Comparison of ENCODE assay signal across 8 cellular contexts in the genomic region with DNA sequence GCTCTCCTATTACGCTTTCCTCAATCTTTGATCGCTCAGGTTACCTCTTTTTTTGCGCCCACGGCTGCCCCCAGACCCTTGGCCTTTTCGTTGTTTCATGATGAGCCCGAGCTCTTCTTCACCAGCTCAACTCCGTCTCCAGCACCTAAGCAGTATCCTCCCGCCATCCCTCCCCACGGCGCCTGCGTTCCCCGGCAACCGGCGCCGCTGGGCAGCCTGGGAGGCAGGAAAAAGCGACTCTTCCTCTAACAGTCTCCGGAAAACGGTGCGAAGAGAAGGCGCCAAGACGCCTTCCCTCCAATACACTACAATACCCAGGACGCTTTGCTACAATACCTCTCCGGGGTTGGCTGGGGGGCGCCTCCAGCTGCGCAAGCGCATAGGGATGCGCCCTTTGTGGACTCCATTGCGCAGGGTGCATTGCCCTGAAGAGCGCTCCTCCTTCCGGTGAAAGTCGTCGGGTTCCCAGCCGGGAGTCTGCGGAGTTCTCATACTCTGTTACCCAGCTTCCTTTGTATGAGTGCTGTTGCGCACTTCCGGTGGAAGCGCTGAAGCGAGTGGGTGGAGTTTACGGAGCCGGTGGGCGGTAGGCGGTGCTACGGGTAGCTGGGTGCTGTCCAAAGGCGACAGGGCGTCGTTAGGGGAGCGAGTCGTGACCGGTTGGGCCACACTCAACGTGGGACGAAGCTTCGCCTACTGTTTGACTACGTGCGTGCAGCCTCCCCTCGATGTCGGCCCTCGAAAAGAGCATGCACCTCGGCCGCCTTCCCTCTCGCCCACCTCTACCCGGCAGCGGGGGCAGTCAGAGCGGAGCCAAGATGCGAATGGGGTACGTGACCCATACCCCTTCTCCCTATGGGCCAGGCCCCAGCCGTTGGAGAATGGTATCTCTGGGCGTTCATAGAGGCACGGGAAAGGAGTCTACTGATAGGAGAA. TPM values are rescaled to one million over a fixed set of nuclear protein-coding genes. Genes with fewer than 3 reads are reported as not detected.
DNase-seq lines count a peak whose midpoint lies in the region; ATAC-seq and TF ChIP-seq lines count a peak whose summit lies in the region.

Gene C2CD3, minus strand, starts transcription at position 309 of the 936 bp plus-strand sequence. Its CDS starts 210 bp downstream, at position 99.
A gene with protein sequence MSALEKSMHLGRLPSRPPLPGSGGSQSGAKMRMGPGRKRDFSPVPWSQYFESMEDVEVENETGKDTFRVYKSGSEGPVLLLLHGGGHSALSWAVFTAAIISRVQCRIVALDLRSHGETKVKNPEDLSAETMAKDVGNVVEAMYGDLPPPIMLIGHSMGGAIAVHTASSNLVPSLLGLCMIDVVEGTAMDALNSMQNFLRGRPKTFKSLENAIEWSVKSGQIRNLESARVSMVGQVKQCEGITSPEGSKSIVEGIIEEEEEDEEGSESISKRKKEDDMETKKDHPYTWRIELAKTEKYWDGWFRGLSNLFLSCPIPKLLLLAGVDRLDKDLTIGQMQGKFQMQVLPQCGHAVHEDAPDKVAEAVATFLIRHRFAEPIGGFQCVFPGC (plus strand): TSS at position 596 of the 936 bp plus-strand sequence. CDS start 133 bp downstream, at position 729.

- peaks cover 13% of the 10 kb centered on the region for H3K4me1 ChIP-seq in rectal smooth muscle tissue (ENCODE audit: control insufficient read depth, insufficient read depth, low read length)
- peaks cover 0 to 17% of the 10 kb centered on the region in 2 donors for H3K4me1 ChIP-seq in aorta (ENCODE audit: control insufficient read depth in 1 of 2, insufficient read depth in 2 of 2, low read length in 2 of 2)

- H3K27me3 ChIP-seq in rectal smooth muscle tissue (ENCODE audit: control insufficient read depth, insufficient read depth, low read length) (no peaks in the 10 kb centered on the region), aorta (ENCODE audit: control insufficient read depth in 1 of 2, insufficient read depth in 2 of 2, low read length in 1 of 2) (no peaks in the 10 kb centered on the region)

- in situ Hi-C loops in astrocyte of the cerebellum (cut with HindIII; ENCODE audit: low sequenced_read_pairs), result loop anchor here (5.0 kb wide), 1 partner anchor 99 kb away; no protein-coding TSS in a partner anchor

- H3K9me3 ChIP-seq in aorta (ENCODE audit: control insufficient read depth, low read length), result no peaks in the 10 kb centered on the region

- ATAC-seq in GM18508 (IDR thresholded peaks at IDR 0.05; ENCODE audit: insufficient read depth, unreplicated experiment), result peak; percentile 96
- ATAC-seq in HG02981 (IDR thresholded peaks at IDR 0.05; ENCODE audit: unreplicated experiment), result peak; percentile 92
- ATAC-seq in aorta (ENCODE audit: low FRiP score), result peak; percentile 100

- H3K36me3 ChIP-seq in rectal smooth muscle tissue (ENCODE audit: control insufficient read depth, insufficient read depth, low read length) (no peaks in the 10 kb centered on the region), aorta (ENCODE audit: control insufficient read depth in 1 of 2, insufficient read depth in 2 of 2, low read length in 1 of 2) (no peaks in the 10 kb centered on the region)

- WGBS in aorta, 2 donors, result 0% methylated on average over 68 of the region's 68 CpGs

- peak; percentile 46 for TF ChIP-seq CTCF in astrocyte of the cerebellum (IDR thresholded peaks at IDR 0.05; ENCODE audit: low read depth, low read length, missing control alignments)

- peak within 1 kb of the TSS; percentile 88 for H3K4me3 ChIP-seq in astrocyte of the cerebellum (ENCODE audit: low read depth, low read length)
- peak within 1 kb of the TSS; percentile 94 for H3K4me3 ChIP-seq in rectal smooth muscle tissue (ENCODE audit: low read length)
- H3K4me3 ChIP-seq in aorta (ENCODE audit: low read length in 2 of 2), result peak within 1 kb of the TSS; percentile 82 to 90

- H3K27ac ChIP-seq in rectal smooth muscle tissue (ENCODE audit: low read depth, low read length) (peak within 1 kb of the TSS; percentile 92), aorta (ENCODE audit: low read depth in 1 of 2, low read length in 2 of 2) (peak within 1 kb of the TSS; percentile 3 to 76)

- intact Hi-C loops in aorta (cut with DNase I), result loop anchor here in 1 of 2 donors (2.0 kb wide), 1 partner anchor 322 kb away; the partner anchor contains the start of gene LIPT2

- peak within 1 kb of the TSS; percentile 80 for H3K9ac ChIP-seq in rectal smooth muscle tissue (ENCODE audit: low read length)

- DNase-seq in NCI-H2029 (lab: John Stamatoyannopoulos, UW), result peak; percentile 99
- DNase-seq in T-helper 22 cell (ENCODE audit: low read depth), result peak; percentile 98
- DNase-seq in astrocyte of the cerebellum (ENCODE audit: low read depth), result peak; percentile 99
- peak; percentile 93 for DNase-seq in hepatic stellate cell (ENCODE audit: low spot score)
- DNase-seq in aorta, result peak; percentile 98 to 99

RNA-seq across cellular contexts. Expression of gene C2CD3, which starts in this region (rescaled TPM):
- 10 to 100 TPM; 21.2 to 29.4 TPM for total RNA-seq in aorta
- polyA plus RNA-seq in aorta, result 1 to 10 TPM; 7.6 to 8.9 TPM

RNA-seq across cellular contexts. Expression of the second gene that starts in this region (rescaled TPM):
- 10 to 100 TPM; 35.8 to 43.2 TPM for total RNA-seq in aorta
- 10 to 100 TPM; 17.2 to 22.5 TPM for polyA plus RNA-seq in aorta

Comparison
In these comparisons a context has a peak if more than half of its experiments do, and no peak if none do; other contexts are left out.
1. Peak in every context shown above with its lines: DNase-seq, ATAC-seq, H3K4me3 ChIP-seq and H3K27ac ChIP-seq.